ENCODE assay signal across 36 cellular contexts in genomic region chr14:98816718-98817117, GRCh38.
"Had no signal": no experiment of that assay in that cellular context is flagged by ENCODE, and none has a peak within 500 bp of the region (broad histone marks: within the 10 kb centered on the region; RNA-seq: fewer than 3 reads in every experiment).

No MANE protein-coding gene starts in this region.

- H3K4me3 ChIP-seq: PC-9 had no signal

- DNase-seq: activated CD4-positive, alpha-beta T cell treated with anti-CD3 and anti-CD28 coated beads for 1 hour; activated CD4-positive, alpha-beta T cell treated with anti-CD3 and anti-CD28 coated beads for 48 hours; activated CD4-positive, CD25-positive, alpha-beta regulatory T cell; activated CD8-positive, alpha-beta memory T cell treated with anti-CD3 and anti-CD28 coated beads, Interleukin-2, amount 50 U/mL, for 4 hours; activated gamma-delta T cell treated with Interleukin-2 at 50 U/mL for 16 hours; activated naive CD4-positive, alpha-beta T cell treated with anti-CD3 and anti-CD28 coated beads for 36 hours; activated naive CD8-positive, alpha-beta T cell treated with anti-CD3 and anti-CD28 coated beads, Interleukin-2, amount 50 U/mL, for 24 hours; activated T-cell treated with anti-CD3 and anti-CD28 coated beads for 4 hours; activated T-cell treated with anti-CD3 and anti-CD28 coated beads, Interleukin-2, amount 50 U/mL, for 4 hours; anterior cingulate cortex; caudate nucleus; cerebellar nuclear complex; MM.1S; MV-4-11; NCI-H1092; NCI-H1436 treated with DMSO at 0.1 percent for 48 hours; NCI-H187; NCI-H2029 treated with DMSO at 0.1 percent for 48 hours; NCI-H2107; NCI-H2171; NCI-H510A; NCI-H526; NCI-H748 treated with DMSO at 0.1 percent for 48 hours; PC-9; SIG-M5; SW 1271; T-helper 1 cell; T-helper 2 cell; T-helper 9 cell had no signal

- H3K4me1 Mint-ChIP-seq: brain had no signal

- H3K4me3 Mint-ChIP-seq: activated naive CD4-positive, alpha-beta T cell treated with anti-CD3 and anti-CD28 coated beads for 36 hours; activated naive CD8-positive, alpha-beta T cell; activated naive CD8-positive, alpha-beta T cell treated with anti-CD3 and anti-CD28 coated beads, Interleukin-2, amount 50 U/mL, for 24 hours; activated T-cell treated with anti-CD3 and anti-CD28 coated beads, Interleukin-2, amount 50 U/mL, for 4 hours; activated T-helper 1 cell treated with anti-CD3 and anti-CD28 coated beads, Interleukin-12 subunit alpha, Interleukin-12 subunit beta, Interleukin-2, Interleukin-4 antibody, amounts not matched to agents 30 ng/mL and 10 ng/mL and 1 ng/mL, durations not matched to agents 14 hours and 24 hours and 36 hours; brain had no signal

- H3K27me3 Mint-ChIP-seq: activated naive CD8-positive, alpha-beta T cell; activated naive CD8-positive, alpha-beta T cell treated with anti-CD3 and anti-CD28 coated beads, Interleukin-2, amount 50 U/mL, for 24 hours had no signal

- ATAC-seq: activated naive CD8-positive, alpha-beta T cell treated with anti-CD3 and anti-CD28 coated beads, Interleukin-2, amount 50 U/mL, for 24 hours; activated T-cell treated with anti-CD3 and anti-CD28 coated beads, Interleukin-2, amount 50 U/mL, for 4 hours; Right ventricle myocardium inferior had no signal

- H3K9me3 Mint-ChIP-seq: activated naive CD4-positive, alpha-beta T cell treated with anti-CD3 and anti-CD28 coated beads for 36 hours; activated naive CD8-positive, alpha-beta T cell treated with anti-CD3 and anti-CD28 coated beads, Interleukin-2, amount 50 U/mL, for 24 hours; activated T-cell treated with anti-CD3 and anti-CD28 coated beads, Interleukin-2, amount 50 U/mL, for 4 hours; activated T-helper 1 cell treated with anti-CD3 and anti-CD28 coated beads, Interleukin-12 subunit alpha, Interleukin-12 subunit beta, Interleukin-2, Interleukin-4 antibody, amounts not matched to agents 30 ng/mL and 10 ng/mL and 1 ng/mL, durations not matched to agents 14 hours and 24 hours and 36 hours had no signal

- H3K27ac ChIP-seq: KMS-11, PC-9, RWPE1, VCaP had no signal

- H2AFZ ChIP-seq: PC-9 had no signal

- H3K4me2 ChIP-seq: KMS-11, PC-9 had no signal

- H3K27ac Mint-ChIP-seq: activated naive CD4-positive, alpha-beta T cell treated with anti-CD3 and anti-CD28 coated beads for 36 hours; activated naive CD8-positive, alpha-beta T cell; activated naive CD8-positive, alpha-beta T cell treated with anti-CD3 and anti-CD28 coated beads, Interleukin-2, amount 50 U/mL, for 24 hours; activated T-helper 1 cell treated with anti-CD3 and anti-CD28 coated beads, Interleukin-12 subunit alpha, Interleukin-12 subunit beta, Interleukin-2, Interleukin-4 antibody, amounts not matched to agents 30 ng/mL and 10 ng/mL and 1 ng/mL, durations not matched to agents 14 hours and 24 hours and 36 hours; brain had no signal

- H3K36me3 Mint-ChIP-seq: activated naive CD8-positive, alpha-beta T cell; brain had no signal

- H3K9ac ChIP-seq: KMS-11 had no signal
